ENCODE assay signal across 8 cellular contexts in genomic region chr2:134119672-134120159, GRCh38.
A peak's percentile ranks its signal among the peaks of the same experiment; 100 is the strongest.
DNase-seq lines count a peak whose midpoint lies in the region; ATAC-seq and TF ChIP-seq lines count a peak whose summit lies in the region.

No MANE protein-coding gene starts in this region.

- H3K27ac ChIP-seq in DND-41 (ENCODE audit: low read length) = peak overlapping the region; percentile 77
- peak overlapping the region; percentile 61 for H3K27ac ChIP-seq in fibroblast of lung (ENCODE audit: insufficient read depth, low read length)

- H3K9me3 ChIP-seq in DND-41 (ENCODE audit: insufficient read depth, low read length, severe bottlenecking) (no peaks in the 10 kb centered on the region), fibroblast of lung (ENCODE audit: control insufficient read depth, insufficient read depth, low read depth, low read length) (no peaks in the 10 kb centered on the region)

- H3K4me3 Mint-ChIP-seq in naive thymus-derived CD8-positive, alpha-beta T cell = peak overlapping the region; percentile 96 to 100 (median 99)

- H4K20me1 ChIP-seq in DND-41 (ENCODE audit: insufficient read depth, low read length) = peaks cover 35% of the 10 kb centered on the region
- H4K20me1 ChIP-seq in fibroblast of lung (ENCODE audit: control insufficient read depth, extremely low read depth, insufficient read depth, low read length) = no peaks in the 10 kb centered on the region

- DNase-seq in DND-41 (peak; percentile 89), KBM-7 (peak; percentile 95), RKO (ENCODE audit: low spot score) (peak; percentile 92), fibroblast of lung (ENCODE audit: low read depth in 2 of 2) (peak; percentile 94 to 96)
- DNase-seq in activated T-helper 1 cell treated with anti-CD3 and anti-CD28 coated beads, Interleukin-2, amount 50 U/mL, for 16 hours (ENCODE audit: low read depth in 1 of 2, low spot score in 1 of 2) = peak; percentile 50 to 70
- DNase-seq in naive thymus-derived CD8-positive, alpha-beta T cell = peak; percentile 65 to 84 (median 76)
- peak; percentile 54 to 85 (median 74) for DNase-seq in stimulated activated naive CD4-positive, alpha-beta T cell (lab: John Stamatoyannopoulos, UW)

- H3K36me3 Mint-ChIP-seq in naive thymus-derived CD8-positive, alpha-beta T cell = no peaks in the 10 kb centered on the region

- H3K9me3 Mint-ChIP-seq in naive thymus-derived CD8-positive, alpha-beta T cell = no peaks in the 10 kb centered on the region

- H3K27me3 ChIP-seq in DND-41 (ENCODE audit: insufficient read depth, low read length, poor library complexity) (no peaks in the 10 kb centered on the region), fibroblast of lung (ENCODE audit: control insufficient read depth, insufficient read depth, low read length) (no peaks in the 10 kb centered on the region)

- peak overlapping the region; percentile 95 for H3K9ac ChIP-seq in DND-41 (ENCODE audit: low read depth, low read length)
- peak overlapping the region; percentile 77 for H3K9ac ChIP-seq in fibroblast of lung (ENCODE audit: insufficient read depth, low read length)

- H3K36me3 ChIP-seq in DND-41 (ENCODE audit: insufficient read depth, low read length) (no peaks in the 10 kb centered on the region; the same call in 1 of the 2 replicates), fibroblast of lung (ENCODE audit: control insufficient read depth, insufficient read depth, low read length) (no peaks in the 10 kb centered on the region)

- peak overlapping the region; percentile 86 to 95 for H3K4me3 ChIP-seq in DND-41 (ENCODE audit: low read depth in 1 of 2, low read length in 2 of 2)
- H3K4me3 ChIP-seq in fibroblast of lung (replicated peaks in 1 of 4; ENCODE audit: control extremely low read depth in 1 of 4, insufficient read depth in 1 of 4, low read depth in 3 of 4, low read length in 4 of 4) = peak overlapping the region; percentile 47 to 95 (median 73)

- TF ChIP-seq CTCF in DND-41 (IDR thresholded peaks at IDR 0.05; ENCODE audit: borderline replicate concordance, extremely low read depth, low read length, poor library complexity, severe bottlenecking) (no peak), fibroblast of lung (conservative IDR thresholded peaks at IDR 0.05 in 1 of 2, IDR thresholded peaks at IDR 0.05 in 1 of 2; ENCODE audit: low read depth in 1 of 2, low read length in 2 of 2) (no peak)

- peaks cover 0 to 4% (median 0%) of the 10 kb centered on the region in 5 donors for H3K27me3 Mint-ChIP-seq in naive thymus-derived CD8-positive, alpha-beta T cell

- POLR2A ChIA-PET in naive thymus-derived CD8-positive, alpha-beta T cell (lab: Charles Lee) = interaction anchor here (0.7 to 4.1 kb wide), 14 partner anchors 62 to 799 kb away, joined by 3 to 29 read pairs (median 6); partner anchors contain the start of gene CCNT2

- ATAC-seq in DND-41 (ENCODE audit: insufficient read depth, low read depth) = peak; percentile 76
- peak; percentile 67 for ATAC-seq in GM21723 (IDR thresholded peaks at IDR 0.05; ENCODE audit: unreplicated experiment)
- ATAC-seq in naive thymus-derived CD8-positive, alpha-beta T cell = peak; percentile 58 to 59

- in situ Hi-C loops in KBM-7 (cut with MboI; ENCODE audit: low pct_unique_long_range_greater_than_20kb, low sequenced_read_pairs) = loop anchor here (10.0 kb wide), 1 partner anchor 315 kb away; no protein-coding TSS in a partner anchor

- peak overlapping the region; percentile 89 to 99 (median 97) for H3K27ac Mint-ChIP-seq in naive thymus-derived CD8-positive, alpha-beta T cell

- peak overlapping the region; percentile 94 for H2AFZ ChIP-seq in DND-41 (ENCODE audit: low read depth, low read length)
- H2AFZ ChIP-seq in fibroblast of lung (ENCODE audit: low read length) = peak overlapping the region; percentile 67

- peaks cover 50% of the 10 kb centered on the region for H3K79me2 ChIP-seq in DND-41 (ENCODE audit: insufficient read depth, low read length)
- H3K79me2 ChIP-seq in fibroblast of lung (ENCODE audit: control insufficient read depth, insufficient read depth, low read length) = peaks cover 47% of the 10 kb centered on the region

- H3K4me2 ChIP-seq in DND-41 (ENCODE audit: insufficient read depth, low read length) (peak overlapping the region; percentile 94), fibroblast of lung (ENCODE audit: extremely low read depth, insufficient read depth, low read length) (peak overlapping the region; percentile 83)

- H3K4me1 Mint-ChIP-seq in naive thymus-derived CD8-positive, alpha-beta T cell = peaks cover 29 to 53% (median 49%) of the 10 kb centered on the region in 4 donors

- H3K4me1 ChIP-seq in DND-41 (ENCODE audit: insufficient read depth, low read length) = peaks cover 59% of the 10 kb centered on the region
- peaks cover 14% of the 10 kb centered on the region for H3K4me1 ChIP-seq in fibroblast of lung (ENCODE audit: control insufficient read depth, extremely low read depth, insufficient read depth, low read length)

Comparison
In these comparisons a context has a peak if more than half of its experiments do, and no peak if none do; other contexts are left out.
1. Peak in every context shown above with its lines: DNase-seq, ATAC-seq, H3K4me3 ChIP-seq and H3K27ac ChIP-seq.